29 cellular contexts compared by ENCODE assay signal in the genomic region with DNA sequence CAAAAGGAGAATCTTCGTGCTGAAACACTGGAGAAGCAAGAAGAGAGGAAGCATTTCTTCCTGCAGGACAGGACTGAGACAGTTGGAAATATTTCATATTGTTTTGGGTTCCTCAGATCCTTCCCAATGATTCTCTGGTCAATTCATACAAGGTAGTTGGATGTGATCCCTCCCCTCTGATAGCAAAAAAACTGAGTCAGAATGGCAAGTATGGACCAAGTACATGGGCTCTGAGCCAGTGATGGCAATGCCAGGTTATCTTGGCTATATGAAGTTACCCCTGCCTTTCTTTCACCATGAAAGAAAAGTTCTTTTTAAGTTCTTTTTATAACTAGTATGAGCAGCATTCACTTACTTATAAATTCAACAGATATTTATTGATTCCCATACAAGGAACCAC.
"Had no signal": no experiment of that assay in that cellular context is flagged by ENCODE, and none has a peak within 500 bp of the region (broad histone marks: within the 10 kb centered on the region; RNA-seq: fewer than 3 reads in every experiment).

No MANE protein-coding gene starts in this region.

- H3K9me3 Mint-ChIP-seq: nephron progenitor cell; stimulated activated effector memory CD8-positive, alpha-beta T cell treated with anti-CD3 and anti-CD28 coated beads, Interleukin-12 subunit alpha, Interleukin-12 subunit beta, amount 100 ng/mL, for 72 hours; stimulated activated naive B cell treated with anti-CD40 and anti-IgM and Interleukin-4, amounts not matched to agents 10 μg/mL and 1 μg/mL and 100 μg/mL, for 72 hours; stimulated activated naive CD8-positive, alpha-beta T cell treated with anti-CD3 and anti-CD28 coated beads, Interleukin-15, Interleukin-2, amounts not matched to agents 100 ng/mL and 50 ng/mL, for 24 hours had no signal

- H3K9me3 ChIP-seq: ovary, psoas muscle, right lobe of liver, sigmoid colon, thoracic aorta, thyroid gland, tibial nerve, upper lobe of left lung, vagina had no signal

- H3K36me3 Mint-ChIP-seq: natural killer cell treated with Interleukin-12 subunit alpha and Interleukin-12 subunit beta and Interleukin-15 and Interleukin-18, amount 100 ng/mL, for 72 hours; stimulated activated effector memory CD8-positive, alpha-beta T cell treated with anti-CD3 and anti-CD28 coated beads, Interleukin-12 subunit alpha, Interleukin-12 subunit beta, amount 100 ng/mL, for 72 hours; stimulated activated naive B cell treated with anti-CD40 and anti-IgM and Interleukin-4, amounts not matched to agents 10 μg/mL and 1 μg/mL and 100 μg/mL, for 72 hours had no signal

- H3K27me3 Mint-ChIP-seq: progenitor cell of endocrine pancreas; stimulated activated naive CD8-positive, alpha-beta T cell treated with anti-CD3 and anti-CD28 coated beads, Interleukin-15, Interleukin-2, amounts not matched to agents 100 ng/mL and 50 ng/mL, for 24 hours had no signal

- H3K4me1 ChIP-seq: parathyroid adenoma, psoas muscle, right lobe of liver, sigmoid colon, thyroid gland, tibial nerve, upper lobe of left lung, vagina had no signal

- H3K27me3 ChIP-seq: ovary, right lobe of liver, sigmoid colon, stomach, thyroid gland, tibial nerve, upper lobe of left lung, vagina had no signal

- FAIRE-seq: small intestine, urothelium cell line had no signal

- H3K9ac ChIP-seq: parathyroid adenoma had no signal

- H3K4me3 Mint-ChIP-seq: natural killer cell treated with Interleukin-12 subunit alpha and Interleukin-12 subunit beta and Interleukin-15 and Interleukin-18, amount 100 ng/mL, for 72 hours; nephron progenitor cell; neural crest cell; stimulated activated effector memory CD8-positive, alpha-beta T cell treated with anti-CD3 and anti-CD28 coated beads, Interleukin-12 subunit alpha, Interleukin-12 subunit beta, amount 100 ng/mL, for 72 hours; stimulated activated naive B cell treated with anti-CD40 and anti-IgM and Interleukin-4, amounts not matched to agents 10 μg/mL and 1 μg/mL and 100 μg/mL, for 72 hours; stimulated activated naive CD8-positive, alpha-beta T cell treated with anti-CD3 and anti-CD28 coated beads, Interleukin-15, Interleukin-2, amounts not matched to agents 100 ng/mL and 50 ng/mL, for 24 hours had no signal

- DNase-seq: nephron progenitor cell; occipital lobe; ovary; posterior cingulate gyrus; psoas muscle; right cardiac atrium; right lobe of liver; sigmoid colon; small intestine; stimulated activated CD4-positive, alpha-beta T cell treated with anti-CD3 and anti-CD28 coated beads, Interleukin-15, amount 100 ng/mL, for 24 hours; stimulated activated CD4-positive, alpha-beta T cell treated with anti-CD3 and anti-CD28 coated beads, Interleukin-2, amount 100 ng/mL, for 24 hours; stimulated activated CD4-positive, alpha-beta T cell treated with anti-CD3 and anti-CD28 coated beads, Interleukin-2, amount 100 ng/mL, for 48 hours; stimulated activated CD4-positive, alpha-beta T cell treated with anti-CD3 and anti-CD28 coated beads, Interleukin-4, amount 100 ng/mL, for 24 hours; stimulated activated naive B cell treated with anti-CD40 and anti-IgM and Interleukin-4, amounts not matched to agents 10 μg/mL and 1 μg/mL and 100 μg/mL, for 72 hours; stimulated activated naive CD4-positive, alpha-beta T cell treated with Interleukin-2 at 50 U/mL for 16 hours; stomach; thyroid gland; trophoblast cell; upper lobe of left lung had no signal

- H3K27ac ChIP-seq: ovary, parathyroid adenoma, psoas muscle, right lobe of liver, sigmoid colon, stomach, thoracic aorta, thyroid gland, tibial nerve, upper lobe of left lung, vagina had no signal

- H3K27ac Mint-ChIP-seq: natural killer cell treated with Interleukin-12 subunit alpha and Interleukin-12 subunit beta and Interleukin-15 and Interleukin-18, amount 100 ng/mL, for 72 hours; nephron progenitor cell; progenitor cell of endocrine pancreas; stimulated activated effector memory CD8-positive, alpha-beta T cell treated with anti-CD3 and anti-CD28 coated beads, Interleukin-12 subunit alpha, Interleukin-12 subunit beta, amount 100 ng/mL, for 72 hours; stimulated activated naive B cell treated with anti-CD40 and anti-IgM and Interleukin-4, amounts not matched to agents 10 μg/mL and 1 μg/mL and 100 μg/mL, for 72 hours; stimulated activated naive CD8-positive, alpha-beta T cell treated with anti-CD3 and anti-CD28 coated beads, Interleukin-15, Interleukin-2, amounts not matched to agents 100 ng/mL and 50 ng/mL, for 24 hours had no signal

- H3K4me3 ChIP-seq: ovary, psoas muscle, right lobe of liver, sigmoid colon, stomach, thoracic aorta, thyroid gland, tibial nerve, upper lobe of left lung, vagina had no signal

- H2AFZ ChIP-seq: parathyroid adenoma had no signal

- H3K36me3 ChIP-seq: ovary, right lobe of liver, sigmoid colon, stomach, thoracic aorta, thyroid gland, tibial nerve, upper lobe of left lung, vagina had no signal

- H3K4me1 Mint-ChIP-seq: stimulated activated effector memory CD8-positive, alpha-beta T cell treated with anti-CD3 and anti-CD28 coated beads, Interleukin-12 subunit alpha, Interleukin-12 subunit beta, amount 100 ng/mL, for 72 hours; stimulated activated naive B cell treated with anti-CD40 and anti-IgM and Interleukin-4, amounts not matched to agents 10 μg/mL and 1 μg/mL and 100 μg/mL, for 72 hours had no signal

- H3K79me2 ChIP-seq: parathyroid adenoma had no signal

- ATAC-seq: natural killer cell treated with Interleukin-12 subunit alpha and Interleukin-12 subunit beta and Interleukin-15 and Interleukin-18, amount 100 ng/mL, for 72 hours; psoas muscle; right cardiac atrium; right lobe of liver; stimulated activated effector memory CD8-positive, alpha-beta T cell treated with anti-CD3 and anti-CD28 coated beads, Interleukin-12 subunit alpha, Interleukin-12 subunit beta, amount 100 ng/mL, for 72 hours; stimulated activated naive B cell treated with anti-CD40 and anti-IgM and Interleukin-4, amounts not matched to agents 10 μg/mL and 1 μg/mL and 100 μg/mL, for 72 hours had no signal
